In genomic region chr14:73888460-73888725, GRCh38 we compare ENCODE assay signal across 10 cellular contexts. TPM values are rescaled to one million over a fixed set of nuclear protein-coding genes. Genes with fewer than 3 reads are reported as not detected.
A peak's percentile ranks its signal among the peaks of the same experiment; 100 is the strongest.
DNase-seq lines count a peak whose midpoint lies in the region; ATAC-seq and TF ChIP-seq lines count a peak whose summit lies in the region.
"Had no signal": no experiment of that assay in that cellular context is flagged by ENCODE, and none has a peak within 500 bp of the region (broad histone marks: within the 10 kb centered on the region; RNA-seq: fewer than 3 reads in every experiment).

No MANE protein-coding gene starts in this region.

- WGBS in SK-N-SH (ENCODE audit: low lambda C conversion rate), result 15% methylated on average over 3 of the region's 3 CpGs
- 43 to 50% methylated on average over 3 of the region's 3 CpGs for WGBS in sigmoid colon, 2 donors
- 14 to 17% methylated on average over 3 of the region's 3 CpGs for WGBS in lower leg skin, 2 donors

- TF ChIP-seq POLR2A in sigmoid colon (IDR thresholded peaks at IDR 0.05) (no peak), lower leg skin (IDR thresholded peaks at IDR 0.05) (no peak)

- H3K4me3 ChIP-seq in SK-N-SH (ENCODE audit: low read depth in 2 of 2, low read length in 1 of 2), result peak overlapping the region; percentile 84 to 90
- peak overlapping the region; percentile 91; the same call in 1 of the 2 replicates for H3K4me3 ChIP-seq in PC-9
- peak overlapping the region; percentile 93 for H3K4me3 ChIP-seq in endocrine pancreas (ENCODE audit: control insufficient read depth, insufficient read depth, low read length)
- H3K4me3 ChIP-seq in sigmoid colon, result no peak overlapping the region
- no peak overlapping the region for H3K4me3 ChIP-seq in lower leg skin (ENCODE audit: low read depth, poor library complexity, severe bottlenecking)
- H3K4me3 ChIP-seq: body of pancreas had no signal

- H3K4me2 ChIP-seq in SK-N-SH (peak overlapping the region; percentile 75), PC-9 (peak overlapping the region; percentile 81)

- peaks cover 8% of the 10 kb centered on the region for H3F3A ChIP-seq in SK-N-SH (replicated peaks; ENCODE audit: insufficient read depth)
- H3F3A ChIP-seq in PC-9 (ENCODE audit: insufficient read depth, low read depth), result peaks cover 35% of the 10 kb centered on the region; the same call in 1 of the 2 replicates

- DNase-seq in SK-N-SH, result no peak
- peak in 1 of 2 experiments; percentile 61 for DNase-seq in PC-9
- DNase-seq in sigmoid colon, result no peak
- no peak for DNase-seq in lower leg skin (ENCODE audit: low spot score in 2 of 2)
- DNase-seq: body of pancreas, SHP77 had no signal

- TF ChIP-seq RAD21 in SK-N-SH (IDR thresholded peaks at IDR 0.05; ENCODE audit: low read length), result no peak

- H4K20me1 ChIP-seq in SK-N-SH (ENCODE audit: insufficient read depth), result peaks cover 48% of the 10 kb centered on the region
- H4K20me1 ChIP-seq in PC-9 (ENCODE audit: insufficient read depth), result peaks cover 32% of the 10 kb centered on the region

- H3K79me2 ChIP-seq in SK-N-SH (ENCODE audit: insufficient read depth) (peaks cover 82% of the 10 kb centered on the region), PC-9 (ENCODE audit: low read depth) (peaks cover 78% of the 10 kb centered on the region)

- H2AFZ ChIP-seq in SK-N-SH (ENCODE audit: low read depth) (no peak overlapping the region), PC-9 (no peak overlapping the region)

- intact Hi-C loops in PC-9 (cut with micrococcal nuclease; ENCODE audit: unreplicated experiment), result loop anchor here (5.0 kb wide), 1 partner anchor 146 kb away; no protein-coding TSS in a partner anchor
- intact Hi-C loops in sigmoid colon (cut with DNase I), result loop anchor here (5.0 to 10.0 kb wide), 3 partner anchors 64 to 176 kb away; partner anchors contain the start of genes BBOF1, COQ6, ENTPD5 and FAM161B
- intact Hi-C loops in lower leg skin (cut with DNase I; ENCODE audit: low total_unique reads), result no loop called here

- TF ChIP-seq CTCF in SK-N-SH (IDR thresholded peaks at IDR 0.05) (no peak), PC-9 (conservative IDR thresholded peaks at IDR 0.05) (no peak), sigmoid colon (IDR thresholded peaks at IDR 0.05) (no peak), lower leg skin (IDR thresholded peaks at IDR 0.05) (no peak)

- H3K27me3 ChIP-seq in SK-N-SH (ENCODE audit: insufficient read depth) (no peaks in the 10 kb centered on the region), PC-9 (ENCODE audit: insufficient read depth, low read depth) (no peaks in the 10 kb centered on the region), endocrine pancreas (ENCODE audit: control insufficient read depth, insufficient read depth, low read length) (no peaks in the 10 kb centered on the region), sigmoid colon (no peaks in the 10 kb centered on the region)
- H3K27me3 ChIP-seq: body of pancreas had no signal

- peak overlapping the region in 1 of 2 experiments; percentile 92; a peak in 2 of 4 replicates for H3K27ac ChIP-seq in SK-N-SH (ENCODE audit: low read depth in 2 of 2, low read length in 1 of 2)
- H3K27ac ChIP-seq in PC-9, result peak overlapping the region; percentile 70; the same call in 1 of the 2 replicates
- peak overlapping the region in 3 of 4 donors; percentile 94 to 96 (median 94) for H3K27ac ChIP-seq in sigmoid colon

- BruUV-seq in PC-9 (replicated peaks; lab: Mats Ljungman, UMichigan), result no TSS peak

- H3K36me3 ChIP-seq in SK-N-SH (replicated peaks in 1 of 2; ENCODE audit: control insufficient read depth in 1 of 2, insufficient read depth in 2 of 2, low read length in 1 of 2), result peaks cover 9 to 12% of the 10 kb centered on the region in 2 experiments
- peaks cover 9% of the 10 kb centered on the region; the same call in 1 of the 2 replicates for H3K36me3 ChIP-seq in PC-9 (ENCODE audit: low read depth)
- no peaks in the 10 kb centered on the region for H3K36me3 ChIP-seq in endocrine pancreas (ENCODE audit: control insufficient read depth, insufficient read depth, low read length)
- H3K36me3 ChIP-seq in sigmoid colon, result peaks cover 0 to 14% (median 0%) of the 10 kb centered on the region in 4 donors

- H3K9me3 ChIP-seq in SK-N-SH, result no peaks in the 10 kb centered on the region
- H3K9me3 ChIP-seq in PC-9 (ENCODE audit: insufficient read depth, low read depth), result no peaks in the 10 kb centered on the region
- H3K9me3 ChIP-seq in endocrine pancreas (ENCODE audit: control insufficient read depth, low read length), result no peaks in the 10 kb centered on the region
- no peaks in the 10 kb centered on the region for H3K9me3 ChIP-seq in sigmoid colon
- H3K9me3 ChIP-seq: body of pancreas had no signal

- TF ChIP-seq EP300 in SK-N-SH (IDR thresholded peaks at IDR 0.05; ENCODE audit: borderline replicate concordance in 1 of 2, low read depth in 1 of 2, low read length in 1 of 2) (no peak), sigmoid colon (IDR thresholded peaks at IDR 0.05) (no peak)

- no peaks in the 10 kb centered on the region for H3K9me2 ChIP-seq in SK-N-SH
- no peaks in the 10 kb centered on the region for H3K9me2 ChIP-seq in PC-9 (ENCODE audit: insufficient read depth)

- CTCF ChIA-PET in SK-N-SH (lab: Yijun Ruan, JAX) (no interaction called here), PC-9 (lab: Charles Lee) (no interaction called here)

- POLR2A ChIA-PET in SK-N-SH (lab: Yijun Ruan, JAX) (no interaction called here), PC-9 (lab: Charles Lee; ENCODE audit: unreplicated experiment) (no interaction called here)

- peaks cover 0 to 3% of the 10 kb centered on the region in 2 experiments; a peak in 3 of 4 replicates for H3K4me1 ChIP-seq in SK-N-SH (ENCODE audit: control insufficient read depth in 1 of 2, insufficient read depth in 2 of 2, low read depth in 1 of 2, low read length in 1 of 2)
- peaks cover 32% of the 10 kb centered on the region for H3K4me1 ChIP-seq in PC-9 (replicated peaks; ENCODE audit: insufficient read depth)
- H3K4me1 ChIP-seq in endocrine pancreas (ENCODE audit: control insufficient read depth, insufficient read depth, low read length), result peaks cover 16% of the 10 kb centered on the region
- peaks cover 0 to 33% (median 25%) of the 10 kb centered on the region in 4 donors for H3K4me1 ChIP-seq in sigmoid colon

- ATAC-seq in SK-N-SH treated with all-trans-retinoic acid at 6 μM for 48 hours (no peak), esophagus mucosa (no peak), HG03571 (IDR thresholded peaks at IDR 0.05; ENCODE audit: unreplicated experiment) (no peak)
- ATAC-seq: body of pancreas had no signal

- H3K9ac ChIP-seq in SK-N-SH, result peak overlapping the region; percentile 86; the same call in 1 of the 2 replicates
- H3K9ac ChIP-seq in endocrine pancreas (ENCODE audit: control insufficient read depth, insufficient read depth, low read length), result no peak overlapping the region

TF ChIP-seq in SK-N-SH, 30 proteins besides CTCF, POLR2A, EP300 and RAD21 (continues in another document):
- TF ChIP-seq EZH2phosphoT487 (IDR thresholded peaks at IDR 0.05; ENCODE audit: borderline replicate concordance, low read depth) (no peak), TEAD4 (IDR thresholded peaks at IDR 0.05; ENCODE audit: borderline replicate concordance, insufficient read depth) (no peak), ELF1 (IDR thresholded peaks at IDR 0.05) (no peak), FOXM1 (IDR thresholded peaks at IDR 0.05; ENCODE audit: low read depth) (no peak), RXRA (IDR thresholded peaks at IDR 0.05; ENCODE audit: borderline replicate concordance, low read depth) (no peak), USF2 (IDR thresholded peaks at IDR 0.05; ENCODE audit: borderline replicate concordance, low read depth, low read length) (no peak), FOXJ3 (CRISPR knock-in tag; IDR thresholded peaks at IDR 0.05) (no peak), YY1 (IDR thresholded peaks at IDR 0.05; ENCODE audit: low read depth) (no peak)

TF ChIP-seq in SK-N-SH treated with all-trans-retinoic acid at 6 μM for 48 hours, 23 proteins besides CTCF, POLR2A, EP300 and RAD21 (continues in another document):
- no peak for TF ChIP-seq GLIS3 (CRISPR knock-in tag; IDR thresholded peaks at IDR 0.05)
- TF ChIP-seq CREB5 (CRISPR knock-in tag; IDR thresholded peaks at IDR 0.05; ENCODE audit: low read depth), result no peak

RNA-seq across cellular contexts. Expression of gene ZNF410, which starts 1.7 kb away (rescaled TPM):
- polyA plus RNA-seq in SK-N-SH (2012; rRNA removed) (22.8 and 28.7 TPM in 2 replicates), sigmoid colon (10 to 100 TPM; 33.3 to 37.8 (median 35.4) TPM)
- 26.0 and 26.9 TPM in 2 replicates for polyA plus RNA-seq in SK-N-SH (2012; cell fraction: cytosol; rRNA removed)
- 27.8 and 51.6 TPM in 2 replicates for polyA plus RNA-seq in SK-N-SH (2012; cell fraction: nucleus; rRNA removed)
- total RNA-seq in PC-9 (2021) (38.6 and 40.2 TPM in 2 replicates), sigmoid colon (10 to 100 TPM; 45.1 to 67.8 (median 53.8) TPM), lower leg skin (10 to 100 TPM; 38.7 to 55.3 (median 50.5) TPM), esophagus mucosa (33.2 TPM)

RNA-seq across cellular contexts. Expression of gene PTGR2, which starts 36.8 kb away (rescaled TPM):
- polyA plus RNA-seq in SK-N-SH (2012; rRNA removed), result 7.1 and 9.7 TPM in 2 replicates
- polyA plus RNA-seq in SK-N-SH (2012; cell fraction: cytosol; rRNA removed), result 11.5 and 14.8 TPM in 2 replicates
- 5.1 and 11.6 TPM in 2 replicates for polyA plus RNA-seq in SK-N-SH (2012; cell fraction: nucleus; rRNA removed)
- total RNA-seq in PC-9 (2021), result 19.5 and 21.8 TPM in 2 replicates
- total RNA-seq in sigmoid colon, result 10 to 100 TPM in 1 of 4 donors, 1 to 10 TPM in 3; 5.0 to 11.4 (median 6.3) TPM
- polyA plus RNA-seq in sigmoid colon, result 1 to 10 TPM; 6.4 to 9.0 (median 6.6) TPM
- total RNA-seq in lower leg skin, result 10 to 100 TPM in 1 of 4 donors, 1 to 10 TPM in 3; 4.2 to 13.5 (median 8.3) TPM
- total RNA-seq in esophagus mucosa, result 8.6 TPM

Comparison
In these comparisons a context has a peak if more than half of its experiments do, and no peak if none do; other contexts are left out.
1. H3K4me3 ChIP-seq: peak in SK-N-SH (2 of 2), PC-9 (single experiment) and endocrine pancreas (single experiment); none in sigmoid colon (0 of 4) and lower leg skin (single experiment).